17 cellular contexts compared by ENCODE assay signal in the genomic region with DNA sequence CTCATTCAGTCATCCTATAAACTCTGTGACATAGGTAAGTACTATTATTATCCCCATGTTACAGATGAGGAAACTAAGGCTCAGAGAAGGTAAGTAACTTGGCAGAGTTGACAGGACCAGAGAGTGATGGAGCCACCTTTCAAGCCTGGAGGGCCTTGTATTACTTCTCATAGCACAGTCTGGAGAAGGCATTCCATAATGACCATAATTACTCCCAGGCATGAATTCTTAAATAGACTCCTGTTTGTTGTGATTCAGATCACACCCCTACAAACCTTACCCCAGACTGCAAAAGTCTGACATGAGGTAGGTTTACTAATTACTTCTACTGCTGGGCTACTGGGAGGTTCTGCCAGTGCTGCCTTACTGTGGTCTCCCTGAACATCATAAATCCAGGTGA.
DNase-seq lines count a peak whose midpoint lies in the region; ATAC-seq and TF ChIP-seq lines count a peak whose summit lies in the region.
"Had no signal": no experiment of that assay in that cellular context is flagged by ENCODE, and none has a peak within 500 bp of the region (broad histone marks: within the 10 kb centered on the region; RNA-seq: fewer than 3 reads in every experiment).

No MANE protein-coding gene starts in this region.

- H3K27me3 Mint-ChIP-seq in activated naive CD4-positive, alpha-beta T cell treated with anti-CD3 and anti-CD28 coated beads for 36 hours (ENCODE audit: low read depth), result no peaks in the 10 kb centered on the region
- H3K27me3 Mint-ChIP-seq in effector memory CD8-positive, alpha-beta T cell, result no peaks in the 10 kb centered on the region
- H3K27me3 Mint-ChIP-seq in stimulated activated naive B cell treated with anti-CD40 and anti-IgM and Interleukin-4, amounts not matched to agents 10 μg/mL and 1 μg/mL and 100 μg/mL, for 72 hours, result no peaks in the 10 kb centered on the region

- in situ Hi-C loops in Panc1 (cut with HindIII; ENCODE audit: low pct_unique_long_range_greater_than_20kb, low sequenced_read_pairs), result no loop called here

- peak overlapping the region; percentile 85 for H3K27ac Mint-ChIP-seq in activated naive CD4-positive, alpha-beta T cell treated with anti-CD3 and anti-CD28 coated beads for 36 hours
- peak overlapping the region; percentile 83 to 91 for H3K27ac Mint-ChIP-seq in effector memory CD8-positive, alpha-beta T cell
- peak overlapping the region; percentile 97 for H3K27ac Mint-ChIP-seq in stimulated activated naive B cell treated with anti-CD40 and anti-IgM and Interleukin-4, amounts not matched to agents 10 μg/mL and 1 μg/mL and 100 μg/mL, for 72 hours
- H3K27ac Mint-ChIP-seq: brain had no signal

- H3K4me1 ChIP-seq in Panc1 (ENCODE audit: control insufficient read depth, insufficient read depth, low read length), result peaks cover 85% of the 10 kb centered on the region
- H3K4me1 ChIP-seq: SJCRH30 had no signal

- no TSS peak for BruUV-seq in Panc1 (replicated peaks; lab: Mats Ljungman, UMichigan)

- DNase-seq in activated naive CD4-positive, alpha-beta T cell treated with anti-CD3 and anti-CD28 coated beads for 36 hours, result no peak
- no peak for DNase-seq in activated naive CD4-positive, alpha-beta T cell (lab: John Stamatoyannopoulos, UW)
- DNase-seq in Panc1 (ENCODE audit: low read depth, low spot score), result no peak
- no peak for DNase-seq in effector memory CD8-positive, alpha-beta T cell
- no peak for DNase-seq in stimulated activated naive B cell treated with anti-CD40 and anti-IgM and Interleukin-4, amounts not matched to agents 10 μg/mL and 1 μg/mL and 100 μg/mL, for 72 hours
- DNase-seq in Kasumi-1 (lab: John Stamatoyannopoulos, UW), result no peak
- DNase-seq in NCI-H1417 treated with DMSO at 0.1 percent for 48 hours (lab: John Stamatoyannopoulos, UW), result no peak
- no peak for DNase-seq in stimulated activated CD8-positive, alpha-beta memory T cell treated with anti-CD3 and anti-CD28 coated beads, Interleukin-4, amount 100 ng/mL, for 48 hours
- DNase-seq: activated CD4-positive, alpha-beta T cell treated with anti-CD3 and anti-CD28 coated beads for 4 hours; KBM-7; NCI-H1092 treated with DMSO at 0.1 percent for 48 hours; NCI-H2227 treated with DMSO at 0.1 percent for 48 hours; ovary; SJCRH30; T-helper 9 cell had no signal

- intact Hi-C loops in activated naive CD4-positive, alpha-beta T cell treated with anti-CD3 and anti-CD28 coated beads for 36 hours (cut with micrococcal nuclease), result no loop called here
- intact Hi-C loops in Panc1 (cut with micrococcal nuclease; ENCODE audit: unreplicated experiment), result no loop called here

- H3K27me3 ChIP-seq in Panc1 (ENCODE audit: control insufficient read depth, insufficient read depth, low read length), result no peaks in the 10 kb centered on the region
- H3K27me3 ChIP-seq: ovary, SJCRH30 had no signal

- peaks cover 74% of the 10 kb centered on the region for H3K36me3 Mint-ChIP-seq in activated naive CD4-positive, alpha-beta T cell treated with anti-CD3 and anti-CD28 coated beads for 36 hours (ENCODE audit: low read depth)
- H3K36me3 Mint-ChIP-seq in effector memory CD8-positive, alpha-beta T cell (ENCODE audit: insufficient read depth), result peaks cover 96% of the 10 kb centered on the region
- peaks cover 52 to 72% of the 10 kb centered on the region in 2 donors for H3K36me3 Mint-ChIP-seq in stimulated activated naive B cell treated with anti-CD40 and anti-IgM and Interleukin-4, amounts not matched to agents 10 μg/mL and 1 μg/mL and 100 μg/mL, for 72 hours

- POLR2A ChIA-PET in Panc1 (lab: Charles Lee), result no interaction called here

- no peak for TF ChIP-seq CTCF in Panc1 (IDR thresholded peaks at IDR 0.05)

- no peak overlapping the region for H3K4me3 Mint-ChIP-seq in activated naive CD4-positive, alpha-beta T cell treated with anti-CD3 and anti-CD28 coated beads for 36 hours
- H3K4me3 Mint-ChIP-seq in effector memory CD8-positive, alpha-beta T cell, result peak overlapping the region in 1 of 2 donors; percentile 20
- H3K4me3 Mint-ChIP-seq in stimulated activated naive B cell treated with anti-CD40 and anti-IgM and Interleukin-4, amounts not matched to agents 10 μg/mL and 1 μg/mL and 100 μg/mL, for 72 hours, result peak overlapping the region in 1 of 2 donors; percentile 46
- H3K4me3 Mint-ChIP-seq: brain had no signal

- H3K4me1 Mint-ChIP-seq in activated naive CD4-positive, alpha-beta T cell treated with anti-CD3 and anti-CD28 coated beads for 36 hours (ENCODE audit: low read depth), result peaks cover 60% of the 10 kb centered on the region
- H3K4me1 Mint-ChIP-seq in effector memory CD8-positive, alpha-beta T cell (ENCODE audit: low read depth in 2 of 2), result peaks cover 35 to 62% of the 10 kb centered on the region in 2 donors
- peaks cover 51 to 76% of the 10 kb centered on the region in 2 donors for H3K4me1 Mint-ChIP-seq in stimulated activated naive B cell treated with anti-CD40 and anti-IgM and Interleukin-4, amounts not matched to agents 10 μg/mL and 1 μg/mL and 100 μg/mL, for 72 hours

- ATAC-seq in Panc1, result no peak
- no peak for ATAC-seq in effector memory CD8-positive, alpha-beta T cell (replicated peaks)
- no peak for ATAC-seq in stimulated activated naive B cell treated with anti-CD40 and anti-IgM and Interleukin-4, amounts not matched to agents 10 μg/mL and 1 μg/mL and 100 μg/mL, for 72 hours (replicated peaks)
- ATAC-seq: esophagus mucosa had no signal

- CTCF ChIA-PET in activated naive CD4-positive, alpha-beta T cell treated with anti-CD3 and anti-CD28 coated beads for 36 hours (lab: Charles Lee), result no interaction called here
- CTCF ChIA-PET in Panc1 (lab: Charles Lee), result no interaction called here

- H3K27ac ChIP-seq in Panc1 (ENCODE audit: low read length), result peak overlapping the region; percentile 72
- H3K27ac ChIP-seq: ovary, SJCRH30 had no signal

- no peaks in the 10 kb centered on the region for H3K9me3 ChIP-seq in Panc1 (ENCODE audit: control insufficient read depth, insufficient read depth, low read depth, low read length)
- H3K9me3 ChIP-seq: ovary, SJCRH30 had no signal

- H3K9me3 Mint-ChIP-seq in activated naive CD4-positive, alpha-beta T cell treated with anti-CD3 and anti-CD28 coated beads for 36 hours, result no peaks in the 10 kb centered on the region
- H3K9me3 Mint-ChIP-seq in effector memory CD8-positive, alpha-beta T cell, result no peaks in the 10 kb centered on the region
- peaks cover 2 to 5% of the 10 kb centered on the region in 2 donors for H3K9me3 Mint-ChIP-seq in stimulated activated naive B cell treated with anti-CD40 and anti-IgM and Interleukin-4, amounts not matched to agents 10 μg/mL and 1 μg/mL and 100 μg/mL, for 72 hours

- peaks cover 57% of the 10 kb centered on the region for H3K36me3 ChIP-seq in Panc1 (ENCODE audit: control insufficient read depth, insufficient read depth, low read length)
- H3K36me3 ChIP-seq: ovary, SJCRH30 had no signal

- no peak overlapping the region for H3K4me3 ChIP-seq in Panc1 (ENCODE audit: low read depth in 2 of 2, low read length in 2 of 2)
- H3K4me3 ChIP-seq: ovary, SJCRH30 had no signal
